Comparison of ENCODE assay signal across 2 cellular contexts in the genomic region with DNA sequence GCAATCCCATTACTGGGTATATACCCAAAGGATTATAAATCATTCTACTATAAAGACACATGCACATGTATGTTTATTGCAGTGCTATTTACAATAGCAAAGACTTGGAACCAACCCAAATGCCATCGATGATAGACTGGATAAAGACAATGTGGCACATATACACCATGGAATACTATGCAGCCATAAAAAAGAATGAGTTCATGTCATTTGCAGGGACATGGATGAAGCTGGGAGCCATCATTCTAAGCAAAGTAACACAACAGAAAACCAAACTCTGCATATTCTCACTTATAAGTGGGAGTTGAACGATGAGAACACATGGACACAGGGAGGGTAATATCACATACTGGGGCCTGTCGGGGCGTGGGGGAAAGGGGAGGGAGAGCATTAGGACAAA. TPM values are rescaled to one million over a fixed set of nuclear protein-coding genes. Genes with fewer than 3 reads are reported as not detected.
"Had no signal": no experiment of that assay in that cellular context is flagged by ENCODE, and none has a peak within 500 bp of the region (broad histone marks: within the 10 kb centered on the region; RNA-seq: fewer than 3 reads in every experiment).

No MANE protein-coding gene starts in this region.

RNA-seq across cellular contexts. Expression of a gene that starts 2.5 kb away (rescaled TPM):
- total RNA-seq: naive thymus-derived CD8-positive, alpha-beta T cell had no signal
- polyA plus RNA-seq: immature natural killer cell; naive thymus-derived CD8-positive, alpha-beta T cell had no signal
